Comparison of ENCODE assay signal across 16 cellular contexts in genomic region chr3:151283387-151283786, GRCh38. TPM values are rescaled to one million over a fixed set of nuclear protein-coding genes. Genes with fewer than 3 reads are reported as not detected.
A peak's percentile ranks its signal among the peaks of the same experiment; 100 is the strongest.
DNase-seq lines count a peak whose midpoint lies in the region; ATAC-seq and TF ChIP-seq lines count a peak whose summit lies in the region.
"Had no signal": no experiment of that assay in that cellular context is flagged by ENCODE, and none has a peak within 500 bp of the region (broad histone marks: within the 10 kb centered on the region; RNA-seq: fewer than 3 reads in every experiment).

No MANE protein-coding gene starts in this region.

- no peaks in the 10 kb centered on the region for H4K20me1 ChIP-seq in MM.1S (ENCODE audit: insufficient read depth, low read length)

- H3K36me3 ChIP-seq in right atrium auricular region (no peaks in the 10 kb centered on the region), gastroesophageal sphincter (no peaks in the 10 kb centered on the region), vagina (no peaks in the 10 kb centered on the region), MM.1S (replicated peaks; ENCODE audit: insufficient read depth, low read length) (no peaks in the 10 kb centered on the region)

- no peaks in the 10 kb centered on the region for H3K36me3 Mint-ChIP-seq in T-helper 2 cell treated with Interferon-gamma antibody and Interleukin-4, amounts not matched to agents 5 μg/mL and 100 μg/mL, for 36 hours (ENCODE audit: low read depth)
- H3K36me3 Mint-ChIP-seq: activated naive CD8-positive, alpha-beta T cell had no signal

- no peaks in the 10 kb centered on the region for H3K27me3 ChIP-seq in right atrium auricular region
- no peaks in the 10 kb centered on the region for H3K27me3 ChIP-seq in right cardiac atrium (ENCODE audit: control insufficient read depth, insufficient read depth)
- no peaks in the 10 kb centered on the region for H3K27me3 ChIP-seq in gastroesophageal sphincter
- no peaks in the 10 kb centered on the region for H3K27me3 ChIP-seq in vagina
- no peaks in the 10 kb centered on the region for H3K27me3 ChIP-seq in MM.1S (replicated peaks; ENCODE audit: insufficient read depth, low read length)
- H3K27me3 ChIP-seq: dorsolateral prefrontal cortex had no signal

- H3K4me2 ChIP-seq in MM.1S (ENCODE audit: low read depth, low read length) = no peak overlapping the region

- H2AFZ ChIP-seq in MM.1S (ENCODE audit: low read length) = no peak overlapping the region

- peak overlapping the region; percentile 34 for H3K27ac Mint-ChIP-seq in T-helper 2 cell treated with Interferon-gamma antibody and Interleukin-4, amounts not matched to agents 5 μg/mL and 100 μg/mL, for 36 hours
- H3K27ac Mint-ChIP-seq: activated naive CD8-positive, alpha-beta T cell had no signal

- H3K9me2 ChIP-seq in MM.1S (replicated peaks; ENCODE audit: insufficient read depth, low read length) = no peaks in the 10 kb centered on the region

- TF ChIP-seq POLR2A in gastroesophageal sphincter (IDR thresholded peaks at IDR 0.05) (no peak), vagina (IDR thresholded peaks at IDR 0.05) (no peak)

- TF ChIP-seq CTCF in right atrium auricular region (IDR thresholded peaks at IDR 0.05) = no peak
- no peak for TF ChIP-seq CTCF in gastroesophageal sphincter (IDR thresholded peaks at IDR 0.05)
- no peak for TF ChIP-seq CTCF in vagina (IDR thresholded peaks at IDR 0.05)
- TF ChIP-seq CTCF in MM.1S (IDR thresholded peaks at IDR 0.05; ENCODE audit: low read length) = no peak

- H3K79me2 ChIP-seq in MM.1S (ENCODE audit: low read length) = no peaks in the 10 kb centered on the region

- ATAC-seq in right cardiac atrium (no peak), gastroesophageal sphincter (no peak)

- DNase-seq in right atrium auricular region (ENCODE audit: low spot score) = no peak
- DNase-seq in right cardiac atrium = no peak
- DNase-seq in T-helper 2 cell treated with Interferon-gamma antibody and Interleukin-4, amounts not matched to agents 5 μg/mL and 100 μg/mL, for 36 hours (ENCODE audit: low spot score) = no peak
- no peak for DNase-seq in vagina (ENCODE audit: extremely low spot score in 2 of 2)
- no peak for DNase-seq in SW 1271 (lab: John Stamatoyannopoulos, UW)
- no peak for DNase-seq in MM.1S
- DNase-seq: dorsolateral prefrontal cortex had no signal

- intact Hi-C loops in right cardiac atrium (cut with DNase I) (loop anchor here in 3 of 4 donors (2.0 to 5.0 kb wide), 4 partner anchors 56 to 116 kb away; no protein-coding TSS in a partner anchor), vagina (cut with DNase I) (loop anchor here (10.0 kb wide), 1 partner anchor 59 kb away; no protein-coding TSS in a partner anchor)

- H3K4me3 Mint-ChIP-seq in T-helper 2 cell treated with Interferon-gamma antibody and Interleukin-4, amounts not matched to agents 5 μg/mL and 100 μg/mL, for 36 hours = peak overlapping the region; percentile 24
- H3K4me3 Mint-ChIP-seq: activated naive CD8-positive, alpha-beta T cell had no signal

- no peak overlapping the region for H3K4me3 ChIP-seq in right atrium auricular region
- no peak overlapping the region for H3K4me3 ChIP-seq in right cardiac atrium (ENCODE audit: low read length)
- no peak overlapping the region for H3K4me3 ChIP-seq in gastroesophageal sphincter
- H3K4me3 ChIP-seq in vagina = no peak overlapping the region
- H3K4me3 ChIP-seq in MM.1S (ENCODE audit: low read length) = no peak overlapping the region
- H3K4me3 ChIP-seq: dorsolateral prefrontal cortex, GM12878 had no signal

- no peak for TF ChIP-seq EP300 in gastroesophageal sphincter (IDR thresholded peaks at IDR 0.05)

- H3K4me1 ChIP-seq in right atrium auricular region (peaks cover 0 to 5% of the 10 kb centered on the region in 2 donors), right cardiac atrium (ENCODE audit: control insufficient read depth, insufficient read depth, low read length) (no peaks in the 10 kb centered on the region), gastroesophageal sphincter (peaks cover 2 to 49% (median 3%) of the 10 kb centered on the region in 3 donors), vagina (peaks cover 11% of the 10 kb centered on the region), MM.1S (ENCODE audit: low read length) (no peaks in the 10 kb centered on the region)

- 53% methylated on average over 4 of the region's 4 CpGs for WGBS in right cardiac atrium
- 45 to 47% methylated on average over 4 of the region's 4 CpGs for WGBS in gastroesophageal sphincter (ENCODE audit: low coverage in 1 of 2), 2 donors

- H3K9me3 Mint-ChIP-seq in T-helper 2 cell treated with Interferon-gamma antibody and Interleukin-4, amounts not matched to agents 5 μg/mL and 100 μg/mL, for 36 hours = no peaks in the 10 kb centered on the region

- no peaks in the 10 kb centered on the region for H3K9me3 ChIP-seq in right atrium auricular region
- no peaks in the 10 kb centered on the region for H3K9me3 ChIP-seq in right cardiac atrium (ENCODE audit: control insufficient read depth, low read length)
- H3K9me3 ChIP-seq in gastroesophageal sphincter = no peaks in the 10 kb centered on the region
- no peaks in the 10 kb centered on the region for H3K9me3 ChIP-seq in vagina
- no peaks in the 10 kb centered on the region for H3K9me3 ChIP-seq in MM.1S (replicated peaks; ENCODE audit: insufficient read depth, low read length)

- H3K27me3 Mint-ChIP-seq in T-helper 2 cell treated with Interferon-gamma antibody and Interleukin-4, amounts not matched to agents 5 μg/mL and 100 μg/mL, for 36 hours (ENCODE audit: low read depth) = no peaks in the 10 kb centered on the region
- H3K27me3 Mint-ChIP-seq: activated naive CD8-positive, alpha-beta T cell had no signal

- no peak overlapping the region for H3K9ac ChIP-seq in MM.1S (ENCODE audit: low read length)

- peaks cover 47% of the 10 kb centered on the region for H3K4me1 Mint-ChIP-seq in T-helper 2 cell treated with Interferon-gamma antibody and Interleukin-4, amounts not matched to agents 5 μg/mL and 100 μg/mL, for 36 hours (ENCODE audit: low read depth)

- no peaks in the 10 kb centered on the region for H3F3A ChIP-seq in MM.1S (ENCODE audit: insufficient read depth, low read length)

- H3K27ac ChIP-seq in right atrium auricular region (peak overlapping the region; percentile 0 to 7), right cardiac atrium (ENCODE audit: low read length) (no peak overlapping the region), gastroesophageal sphincter (peak overlapping the region in 3 of 4 donors; percentile 50 to 62 (median 56)), vagina (peak overlapping the region; percentile 10), MM.1S (ENCODE audit: low read length) (no peak overlapping the region)
- H3K27ac ChIP-seq: HL-60, RWPE1 had no signal

RNA-seq across cellular contexts. Expression of gene P2RY14, which starts 5.0 kb away (rescaled TPM):
- 1 to 10 TPM; 1.3 to 3.6 TPM for total RNA-seq in right atrium auricular region
- 1 to 10 TPM in 3 of 4 donors, under 1 TPM in 1; 0.39 to 1.3 (median 1.2) TPM for total RNA-seq in right cardiac atrium
- 1.9 TPM for polyA plus RNA-seq in right cardiac atrium
- 10 to 100 TPM in 3 of 4 donors, 1 to 10 TPM in 1; 1.8 to 90.5 (median 16.2) TPM for total RNA-seq in gastroesophageal sphincter
- 0.49 TPM for total RNA-seq in vagina
- total RNA-seq: bronchial epithelial cell, myocyte had no signal

RNA-seq across cellular contexts. Expression of gene GPR87, which starts 33.2 kb away (rescaled TPM):
- total RNA-seq in right atrium auricular region (not detected), right cardiac atrium (not detected), gastroesophageal sphincter (1 to 10 TPM in 1 of 4 donors, not detected in 3; 3.5 TPM), vagina (12.3 TPM)
- not detected for polyA plus RNA-seq in right cardiac atrium
- total RNA-seq: dorsolateral prefrontal cortex, myocyte, omental fat pad, subcutaneous adipose tissue had no signal

RNA-seq across cellular contexts. Expression of gene P2RY13, which starts 46.0 kb away (rescaled TPM):
- total RNA-seq in right atrium auricular region (under 1 TPM; 0.41 to 0.75 TPM), right cardiac atrium (1 to 10 TPM; 1.2 to 2.1 (median 1.5) TPM), gastroesophageal sphincter (1 to 10 TPM in 2 of 4 donors, under 1 TPM in 1, not detected in 1; 0.58 to 2.5 (median 1.6) TPM), vagina (0.98 TPM)
- 0.29 TPM for polyA plus RNA-seq in right cardiac atrium
- total RNA-seq: bronchial epithelial cell, GM12878, myocyte had no signal
- polyA plus RNA-seq: GM12878 had no signal

Comparison
In these comparisons a context has a peak if more than half of its experiments do, and no peak if none do; other contexts are left out.
1. H3K27ac ChIP-seq: peak in right atrium auricular region (2 of 2), gastroesophageal sphincter (3 of 4) and vagina (single experiment); none in right cardiac atrium (single experiment) and MM.1S (single experiment).